Comparison of ENCODE assay signal across 9 cellular contexts in the genomic region with DNA sequence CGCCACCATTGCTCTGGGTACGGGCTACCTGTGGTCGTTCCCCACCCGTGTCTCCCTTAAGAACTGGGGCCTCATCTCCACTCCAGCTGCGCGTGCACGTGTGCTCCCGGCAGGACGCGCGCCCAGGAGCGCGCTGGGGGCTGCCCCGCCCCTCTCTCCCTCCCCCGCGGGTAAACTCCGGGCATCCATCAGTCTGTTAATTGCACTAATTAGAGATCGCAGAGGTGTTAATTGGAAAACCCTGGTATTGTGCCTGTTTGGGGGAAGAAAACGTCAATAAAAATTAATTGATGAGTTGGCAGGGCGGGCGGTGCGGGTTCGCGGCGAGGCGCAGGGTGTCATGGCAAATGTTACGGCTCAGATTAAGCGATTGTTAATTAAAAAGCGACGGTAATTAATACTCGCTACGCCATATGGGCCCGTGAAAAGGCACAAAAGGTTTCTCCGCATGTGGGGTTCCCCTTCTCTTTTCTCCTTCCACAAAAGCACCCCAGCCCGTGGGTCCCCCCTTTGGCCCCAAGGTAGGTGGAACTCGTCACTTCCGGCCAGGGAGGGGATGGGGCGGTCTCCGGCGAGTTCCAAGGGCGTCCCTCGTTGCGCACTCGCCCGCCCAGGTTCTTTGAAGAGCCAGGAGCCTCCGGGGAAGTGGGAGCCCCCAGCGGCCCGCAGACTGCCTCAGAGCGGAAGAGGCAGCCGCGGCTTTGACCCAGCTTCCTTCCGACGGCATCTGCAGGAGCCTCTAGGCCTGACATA. TPM values are rescaled to one million over a fixed set of nuclear protein-coding genes. Genes with fewer than 3 reads are reported as not detected.
DNase-seq lines count a peak whose midpoint lies in the region; ATAC-seq and TF ChIP-seq lines count a peak whose summit lies in the region.
"Had no signal": no experiment of that assay in that cellular context is flagged by ENCODE, and none has a peak within 500 bp of the region (broad histone marks: within the 10 kb centered on the region; RNA-seq: fewer than 3 reads in every experiment).

No MANE protein-coding gene starts in this region.

- H3K27me3 ChIP-seq in osteoblast (ENCODE audit: insufficient read depth, low read length) (no peaks in the 10 kb centered on the region), tibial nerve (no peaks in the 10 kb centered on the region)

- peak overlapping the region; percentile 82 for H3K4me2 ChIP-seq in osteoblast (ENCODE audit: insufficient read depth, low read length)

- ATAC-seq in GM19372 (IDR thresholded peaks at IDR 0.05; ENCODE audit: low read depth, unreplicated experiment) (peak; percentile 79), esophagus mucosa (peak; percentile 52)

- H3K36me3 ChIP-seq in osteoblast (ENCODE audit: insufficient read depth, low read length): no peaks in the 10 kb centered on the region
- H3K36me3 ChIP-seq in tibial nerve: peaks cover 0 to 7% (median 0%) of the 10 kb centered on the region in 3 donors

- TF ChIP-seq EP300 in tibial nerve (IDR thresholded peaks at IDR 0.05): no peak

- peaks cover 3% of the 10 kb centered on the region for H3K79me2 ChIP-seq in osteoblast (ENCODE audit: insufficient read depth, low read length)

- POLR2A ChIA-PET in RWPE1 (lab: Yijun Ruan, JAX; ENCODE audit: low non-redundant PET): no interaction called here

- CTCF ChIA-PET in RWPE1 (lab: Yijun Ruan, JAX): no interaction called here

- H3K4me1 ChIP-seq in osteoblast (ENCODE audit: insufficient read depth, low read length) (no peaks in the 10 kb centered on the region), tibial nerve (peaks cover 0 to 54% (median 13%) of the 10 kb centered on the region in 4 donors)

- peak overlapping the region; percentile 56 for H2AFZ ChIP-seq in osteoblast (ENCODE audit: low read length)

- H3K9me3 ChIP-seq in osteoblast (ENCODE audit: low read depth, low read length): no peaks in the 10 kb centered on the region
- no peaks in the 10 kb centered on the region for H3K9me3 ChIP-seq in tibial nerve

- peak overlapping the region; percentile 74 for H3K4me3 ChIP-seq in osteoblast (ENCODE audit: insufficient read depth, low read length)
- peak overlapping the region; percentile 6 to 49 (median 31) for H3K4me3 ChIP-seq in tibial nerve

- H3K27ac ChIP-seq in osteoblast (ENCODE audit: low read depth, low read length): peak overlapping the region; percentile 33
- peak overlapping the region in 2 of 4 donors; percentile 29 to 61 for H3K27ac ChIP-seq in tibial nerve
- H3K27ac ChIP-seq in RWPE1: no peak overlapping the region
- H3K27ac ChIP-seq: VCaP had no signal

- peaks cover 24% of the 10 kb centered on the region for H4K20me1 ChIP-seq in osteoblast (ENCODE audit: insufficient read depth, low read length)

- TF ChIP-seq CTCF in osteoblast (IDR thresholded peaks at IDR 0.05; ENCODE audit: extremely low read depth, low read depth, low read length) (no peak), tibial nerve (IDR thresholded peaks at IDR 0.05) (no peak), RWPE1 (conservative IDR thresholded peaks at IDR 0.05; ENCODE audit: low read depth) (no peak)

- WGBS in tibial nerve, 2 donors: 54 to 58% methylated on average over 46 of the region's 53 CpGs

- TF ChIP-seq POLR2A in tibial nerve (IDR thresholded peaks at IDR 0.05): no peak

- DNase-seq in KG1 (lab: John Stamatoyannopoulos, UW): peak; percentile 87
- peak; percentile 58 for DNase-seq in activated CD8-positive, alpha-beta memory T cell treated with anti-CD3 and anti-CD28 coated beads, Interleukin-2, amount 50 U/mL, for 24 hours (ENCODE audit: extremely low read depth)
- DNase-seq in osteoblast (ENCODE audit: insufficient read length, low spot score, missing footprints): peak; percentile 94
- DNase-seq in tibial nerve (ENCODE audit: low spot score in 2 of 2): no peak
- DNase-seq in NCI-H2227 (lab: John Stamatoyannopoulos, UW; ENCODE audit: unreplicated experiment): no peak
- no peak for DNase-seq in RWPE1 (ENCODE audit: low spot score)

RNA-seq across cellular contexts. Expression of a gene that starts 14.4 kb away (rescaled TPM):
- total RNA-seq in esophagus mucosa (12.0 TPM), osteoblast (2.9 and 3.3 TPM in 2 replicates), tibial nerve (10 to 100 TPM; 11.1 to 16.2 (median 14.7) TPM)

Comparison
In these comparisons a context has a peak if more than half of its experiments do, and no peak if none do; other contexts are left out.
1. DNase-seq: peak in KG1 (single experiment), activated CD8-positive, alpha-beta memory T cell treated with anti-CD3 and anti-CD28 coated beads, Interleukin-2, amount 50 U/mL, for 24 hours (single experiment) and osteoblast (single experiment); none in tibial nerve (0 of 2), NCI-H2227 (single experiment) and RWPE1 (single experiment).